In the genomic region with DNA sequence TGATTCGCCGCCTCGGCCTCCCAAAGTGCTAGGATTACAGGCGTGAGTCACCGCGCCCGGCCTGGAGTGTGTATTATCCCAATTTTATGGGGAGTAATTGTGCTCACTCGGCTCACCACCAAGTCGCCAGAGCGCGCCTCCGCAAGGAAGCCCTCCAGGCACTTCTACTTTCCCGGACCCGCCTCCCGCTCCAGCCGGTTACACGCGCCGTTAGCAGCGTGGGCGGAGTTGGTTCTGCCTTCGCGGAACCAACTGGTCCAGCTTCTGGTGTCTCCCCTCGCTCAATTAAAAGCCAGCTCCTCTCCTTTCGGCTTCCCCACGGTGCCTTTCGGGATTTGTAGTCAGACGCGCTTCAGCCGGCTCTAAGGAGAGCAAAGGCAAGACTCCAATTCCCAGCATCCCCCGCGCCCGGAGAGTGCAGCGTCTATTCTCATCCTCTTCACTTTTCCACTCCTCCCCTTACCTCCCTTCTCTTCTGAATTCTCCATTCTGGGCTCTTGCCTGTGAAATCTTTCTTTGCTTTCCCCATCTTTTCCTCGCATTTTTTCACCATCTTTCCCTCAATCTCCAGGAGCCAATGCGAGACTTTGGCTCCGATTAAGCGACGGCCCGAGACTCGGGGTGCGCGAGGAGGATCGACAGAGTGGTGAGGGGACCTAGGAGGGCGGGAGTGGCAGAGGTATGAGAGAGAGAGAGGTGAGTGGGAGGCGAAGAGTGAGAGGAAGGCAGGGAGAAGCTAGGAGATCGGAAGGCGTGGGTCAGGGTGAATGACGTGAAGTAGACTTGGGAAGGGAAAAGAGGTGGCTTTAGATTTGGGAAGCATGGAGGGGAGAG, we compare ENCODE assay signal across 8 cellular contexts. TPM values are rescaled to one million over a fixed set of nuclear protein-coding genes. Genes with fewer than 3 reads are reported as not detected.
DNase-seq lines count a peak whose midpoint lies in the region; ATAC-seq and TF ChIP-seq lines count a peak whose summit lies in the region.

A gene (plus strand): TSS at position 450 of the 834 bp plus-strand sequence.

- peak within 1 kb of the TSS; percentile 78 for H3K27ac Mint-ChIP-seq in T-helper 2 cell treated with Interferon-gamma antibody and Interleukin-4, amounts not matched to agents 5 μg/mL and 100 μg/mL, for 36 hours

- H3K4me3 Mint-ChIP-seq in T-helper 2 cell treated with Interferon-gamma antibody and Interleukin-4, amounts not matched to agents 5 μg/mL and 100 μg/mL, for 36 hours: peak within 1 kb of the TSS; percentile 99

- H3K9me3 ChIP-seq in ascending aorta: no peaks in the 10 kb centered on the region
- H3K9me3 ChIP-seq in right atrium auricular region: no peaks in the 10 kb centered on the region
- no peaks in the 10 kb centered on the region for H3K9me3 ChIP-seq in vagina

- peak; percentile 97 for DNase-seq in NCI-H1930 (lab: John Stamatoyannopoulos, UW)
- peak; percentile 93 for DNase-seq in T-helper 2 cell treated with Interferon-gamma antibody and Interleukin-4, amounts not matched to agents 5 μg/mL and 100 μg/mL, for 36 hours (ENCODE audit: low spot score)
- DNase-seq in ascending aorta (ENCODE audit: low spot score in 2 of 2): peak; percentile 91 to 98
- DNase-seq in right atrium auricular region (ENCODE audit: low spot score): peak; percentile 97
- DNase-seq in pulmonary artery endothelial cell (ENCODE audit: low read depth, low spot score): peak; percentile 96
- peak in 1 of 2 donors; percentile 98 for DNase-seq in vagina (ENCODE audit: extremely low spot score in 2 of 2)

- H3K27me3 ChIP-seq in ascending aorta (no peaks in the 10 kb centered on the region), right atrium auricular region (no peaks in the 10 kb centered on the region), vagina (no peaks in the 10 kb centered on the region)

- H3K27me3 Mint-ChIP-seq in T-helper 2 cell treated with Interferon-gamma antibody and Interleukin-4, amounts not matched to agents 5 μg/mL and 100 μg/mL, for 36 hours (ENCODE audit: low read depth): no peaks in the 10 kb centered on the region

- peak within 1 kb of the TSS; percentile 71 to 95 for H3K4me3 ChIP-seq in ascending aorta
- peak within 1 kb of the TSS; percentile 58 to 84 for H3K4me3 ChIP-seq in right atrium auricular region
- peak within 1 kb of the TSS; percentile 61 to 88 for H3K4me3 ChIP-seq in vagina

- ATAC-seq in GM18499 (IDR thresholded peaks at IDR 0.05; ENCODE audit: insufficient read depth, unreplicated experiment): peak; percentile 87
- peak; percentile 85 for ATAC-seq in HG02970 (IDR thresholded peaks at IDR 0.05; ENCODE audit: low FRiP score, unreplicated experiment)

- peaks cover 0 to 10% of the 10 kb centered on the region in 2 donors for H3K4me1 ChIP-seq in ascending aorta
- H3K4me1 ChIP-seq in right atrium auricular region: peaks cover 0 to 12% of the 10 kb centered on the region in 2 donors
- H3K4me1 ChIP-seq in vagina: peaks cover 17% of the 10 kb centered on the region

- TF ChIP-seq CTCF in ascending aorta (IDR thresholded peaks at IDR 0.05) (no peak), right atrium auricular region (IDR thresholded peaks at IDR 0.05) (no peak), vagina (IDR thresholded peaks at IDR 0.05) (peak in 1 of 3 experiments; percentile 3)

- TF ChIP-seq POLR2A in vagina (IDR thresholded peaks at IDR 0.05): no peak

- peaks cover 19% of the 10 kb centered on the region for H3K36me3 Mint-ChIP-seq in T-helper 2 cell treated with Interferon-gamma antibody and Interleukin-4, amounts not matched to agents 5 μg/mL and 100 μg/mL, for 36 hours (ENCODE audit: low read depth)

- intact Hi-C loops in ascending aorta (cut with DNase I): loop anchor here (1.0 kb wide), 1 partner anchor 24 kb away; a partner anchor contains a TSS
- intact Hi-C loops in vagina (cut with DNase I): no loop called here

- H3K9me3 Mint-ChIP-seq in T-helper 2 cell treated with Interferon-gamma antibody and Interleukin-4, amounts not matched to agents 5 μg/mL and 100 μg/mL, for 36 hours: no peaks in the 10 kb centered on the region

- H3K4me1 Mint-ChIP-seq in T-helper 2 cell treated with Interferon-gamma antibody and Interleukin-4, amounts not matched to agents 5 μg/mL and 100 μg/mL, for 36 hours (ENCODE audit: low read depth): peaks cover 11% of the 10 kb centered on the region

- H3K36me3 ChIP-seq in ascending aorta: peaks cover 16 to 31% of the 10 kb centered on the region in 2 donors
- peaks cover 28% of the 10 kb centered on the region for H3K36me3 ChIP-seq in right atrium auricular region
- H3K36me3 ChIP-seq in vagina: peaks cover 0 to 23% of the 10 kb centered on the region in 2 donors

- H3K27ac ChIP-seq in ascending aorta (peak within 1 kb of the TSS; percentile 62 to 65), right atrium auricular region (peak within 1 kb of the TSS; percentile 25 to 65), vagina (peak within 1 kb of the TSS; percentile 50)

RNA-seq across cellular contexts. Expression of the gene that starts here (rescaled TPM):
- total RNA-seq in ascending aorta (81.0 TPM), right atrium auricular region (1 to 10 TPM; 3.6 to 4.0 TPM), pulmonary artery endothelial cell (12.5 and 19.5 TPM in 2 replicates), vagina (16.7 TPM)
